Comparison of ENCODE assay signal across 15 cellular contexts in genomic region chr14:90730367-90730766, GRCh38.
"Had no signal": no experiment of that assay in that cellular context is flagged by ENCODE, and none has a peak within 500 bp of the region (broad histone marks: within the 10 kb centered on the region; RNA-seq: fewer than 3 reads in every experiment).

No MANE protein-coding gene starts in this region.

- H3K9me3 Mint-ChIP-seq: dendritic cell treated with granulocyte-macrophage colony-stimulating factor and Interleukin-4, amounts not matched to agents 40 ng/mL and 50 ng/mL, for 4 days; naive B cell; nephron had no signal

- H3K4me3 Mint-ChIP-seq: dendritic cell treated with granulocyte-macrophage colony-stimulating factor and Interleukin-4, amounts not matched to agents 40 ng/mL and 50 ng/mL, for 4 days; naive B cell; nephron had no signal

- H3K27ac Mint-ChIP-seq: dendritic cell treated with granulocyte-macrophage colony-stimulating factor and Interleukin-4, amounts not matched to agents 40 ng/mL and 50 ng/mL, for 4 days; naive B cell; nephron had no signal

- DNase-seq: effector CD8-positive, alpha-beta T cell; gastrocnemius medialis; heart right ventricle; islet precursor cell; left ventricle myocardium inferior; mesendoderm; naive B cell; right cardiac atrium; small intestine; stimulated activated CD4-positive, alpha-beta T cell treated with anti-CD3 and anti-CD28 coated beads, Interleukin-12 subunit alpha, Interleukin-12 subunit beta, amount 100 ng/mL, for 4 hours; stimulated activated naive CD4-positive, alpha-beta T cell treated with Interleukin-2 at 50 U/mL for 16 hours; tibial artery; upper lobe of right lung had no signal

- H3K4me1 Mint-ChIP-seq: naive B cell had no signal

- H3K36me3 Mint-ChIP-seq: naive B cell had no signal

- H3K27me3 Mint-ChIP-seq: dendritic cell treated with granulocyte-macrophage colony-stimulating factor and Interleukin-4, amounts not matched to agents 40 ng/mL and 50 ng/mL, for 4 days had no signal

- ATAC-seq: gastrocnemius medialis, right cardiac atrium, upper lobe of right lung had no signal
